Comparison of ENCODE assay signal across 15 cellular contexts in genomic region chr10:103843854-103844567, GRCh38. TPM values are rescaled to one million over a fixed set of nuclear protein-coding genes. Genes with fewer than 3 reads are reported as not detected.
A peak's percentile ranks its signal among the peaks of the same experiment; 100 is the strongest.
DNase-seq lines count a peak whose midpoint lies in the region; ATAC-seq, FAIRE-seq and TF ChIP-seq lines count a peak whose summit lies in the region.
"Had no signal": no experiment of that assay in that cellular context is flagged by ENCODE, and none has a peak within 500 bp of the region (broad histone marks: within the 10 kb centered on the region; RNA-seq: fewer than 3 reads in every experiment).

No MANE protein-coding gene starts in this region.

- intact Hi-C loops in left lung (cut with DNase I), result no loop called here
- intact Hi-C loops in stomach (cut with DNase I; ENCODE audit: low total_unique reads), result no loop called here

- no peak for TF ChIP-seq EP300 in stomach (IDR thresholded peaks at IDR 0.05)

- peak overlapping the region; percentile 48; the same call in 1 of the 2 replicates for H3K4me3 Mint-ChIP-seq in HFFc6
- H3K4me3 Mint-ChIP-seq: activated T-helper 17 cell treated with anti-CD3 and anti-CD28 coated beads, Interleukin-2, amount 50 U/mL, for 72 hours; CD4-positive, alpha-beta T cell had no signal

- DNase-seq in HFFc6 (peak; percentile 63), epithelial cell of prostate (ENCODE audit: low read depth, low spot score) (no peak), left lung (no peak), stomach (peak; percentile 72), SW480 (ENCODE audit: low spot score) (no peak), NK-92 (lab: John Stamatoyannopoulos, UW; ENCODE audit: unreplicated experiment) (no peak), D721Med (ENCODE audit: insufficient read length, low spot score) (no peak), HuH-7 (ENCODE audit: low spot score) (no peak)
- DNase-seq: activated CD4-positive, alpha-beta T cell treated with anti-CD3 and anti-CD28 coated beads for 48 hours; CD4-positive, alpha-beta T cell; cerebellar nuclear complex; NCI-H1105; NCI-H774 had no signal

- WGBS in stomach, 5 donors, result 19 to 35% (median 27%) methylated on average over 5 to 6 of the region's 6 CpGs

- no peak for TF ChIP-seq CTCF in HFFc6 (IDR thresholded peaks at IDR 0.05)
- TF ChIP-seq CTCF in left lung (IDR thresholded peaks at IDR 0.05), result no peak
- no peak for TF ChIP-seq CTCF in stomach (IDR thresholded peaks at IDR 0.05)
- no peak for TF ChIP-seq CTCF in D721Med (IDR thresholded peaks at IDR 0.05; ENCODE audit: insufficient read depth, missing control alignments)

- peak overlapping the region; percentile 94 for H3K27ac Mint-ChIP-seq in HFFc6
- H3K27ac Mint-ChIP-seq: activated T-helper 17 cell treated with anti-CD3 and anti-CD28 coated beads, Interleukin-2, amount 50 U/mL, for 72 hours; CD4-positive, alpha-beta T cell had no signal

- no peaks in the 10 kb centered on the region for H3K36me3 ChIP-seq in left lung
- H3K36me3 ChIP-seq in stomach, result no peaks in the 10 kb centered on the region

- peaks cover 4% of the 10 kb centered on the region; the same call in 1 of the 2 replicates for H3K36me3 Mint-ChIP-seq in HFFc6 (ENCODE audit: low read depth)

- no peaks in the 10 kb centered on the region for H3K27me3 ChIP-seq in left lung
- H3K27me3 ChIP-seq in stomach, result no peaks in the 10 kb centered on the region

- TF ChIP-seq POLR2A in stomach (IDR thresholded peaks at IDR 0.05), result no peak

- peaks cover 2% of the 10 kb centered on the region for H3K27me3 Mint-ChIP-seq in HFFc6 (ENCODE audit: insufficient read depth)
- H3K27me3 Mint-ChIP-seq: activated T-helper 17 cell treated with anti-CD3 and anti-CD28 coated beads, Interleukin-2, amount 50 U/mL, for 72 hours; CD4-positive, alpha-beta T cell had no signal

- no peaks in the 10 kb centered on the region for H3K9me3 Mint-ChIP-seq in HFFc6
- H3K9me3 Mint-ChIP-seq: activated T-helper 17 cell treated with anti-CD3 and anti-CD28 coated beads, Interleukin-2, amount 50 U/mL, for 72 hours; CD4-positive, alpha-beta T cell had no signal

- H3K9me3 ChIP-seq in left lung (no peaks in the 10 kb centered on the region), stomach (no peaks in the 10 kb centered on the region)

- H3K4me1 ChIP-seq in left lung (peaks cover 14 to 49% of the 10 kb centered on the region in 2 donors), stomach (peaks cover 30 to 61% (median 43%) of the 10 kb centered on the region in 4 donors)

- no peak for FAIRE-seq in D721Med (lab: Jason Lieb, UNC)

- no peak overlapping the region for H3K4me3 ChIP-seq in left lung
- H3K4me3 ChIP-seq in stomach, result no peak overlapping the region
- H3K4me3 ChIP-seq: SK-N-MC had no signal

- peak; percentile 7 for ATAC-seq in left lung
- ATAC-seq: activated T-helper 17 cell treated with anti-CD3 and anti-CD28 coated beads, Interleukin-2, amount 50 U/mL, for 72 hours had no signal

- H3K4me1 Mint-ChIP-seq in HFFc6 (ENCODE audit: low read depth), result peaks cover 65% of the 10 kb centered on the region

- H3K27ac ChIP-seq in epithelial cell of prostate (peak overlapping the region; percentile 31), left lung (peak overlapping the region; percentile 23 to 46), stomach (peak overlapping the region; percentile 46 to 72 (median 66))
- H3K27ac ChIP-seq: SK-N-MC had no signal

RNA-seq across cellular contexts. Expression of gene SH3PXD2A, which starts 11.4 kb away (rescaled TPM):
- total RNA-seq in HFFc6 (2021; fragmentation: NEBNext Ultra II Directional; extraction: Animal tissue kit (Norgen Biotek cat#: 25700)), result 100 to 1,000 TPM in 2 of 6 experiments, 10 to 100 TPM in 4; 75.5 to 113 (median 81.1) TPM
- total RNA-seq in left lung, result 10 to 100 TPM; 44.8 to 90.7 TPM
- total RNA-seq in stomach, result 10 to 100 TPM; 15.2 to 51.6 (median 23.2) TPM
- 10 to 100 TPM; 12.8 to 42.6 (median 24.7) TPM for polyA plus RNA-seq in stomach

Comparison
In these comparisons a context has a peak if more than half of its experiments do, and no peak if none do; other contexts are left out.
1. DNase-seq: peak in HFFc6 (single experiment) and stomach (single experiment); none in epithelial cell of prostate (single experiment), left lung (0 of 2), SW480 (single experiment), NK-92 (single experiment), D721Med (single experiment) and HuH-7 (single experiment).
2. Peak in every context shown above with its lines, with median percentiles within 50 percentile points of each other: H3K27ac ChIP-seq.